In genomic region chr1:235504122-235504493, GRCh38 we compare ENCODE assay signal across 8 cellular contexts. TPM values are rescaled to one million over a fixed set of nuclear protein-coding genes. Genes with fewer than 3 reads are reported as not detected.
DNase-seq lines count a peak whose midpoint lies in the region; ATAC-seq and TF ChIP-seq lines count a peak whose summit lies in the region.

Gene B3GALNT2 (minus strand): TSS chr1:235504452. CDS start chr1:235504252, 200 bp downstream.

- no peak for TF ChIP-seq CTCF in neural cell (IDR thresholded peaks at IDR 0.05; ENCODE audit: poor library complexity, severe bottlenecking)

- H2AFZ ChIP-seq in neural cell (ENCODE audit: low read depth, low read length), result peak within 1 kb of the TSS; percentile 90

- TF ChIP-seq EP300 in neural cell (conservative IDR thresholded peaks at IDR 0.05; ENCODE audit: poor library complexity, severe bottlenecking), result no peak

- no peaks in the 10 kb centered on the region for H3K9me3 ChIP-seq in neural cell (ENCODE audit: low read length)

- H3F3A ChIP-seq in neural cell (ENCODE audit: insufficient read depth, low read length, poor library complexity, severe bottlenecking), result peaks cover 13% of the 10 kb centered on the region

- no peaks in the 10 kb centered on the region for H3K27me3 ChIP-seq in neural cell (ENCODE audit: insufficient read depth, low read depth, low read length)

- peak; percentile 77 for DNase-seq in NCI-H2107 (lab: John Stamatoyannopoulos, UW)
- DNase-seq in NCI-H2107 treated with DMSO at 0.1 percent for 48 hours (lab: John Stamatoyannopoulos, UW; ENCODE audit: unreplicated experiment), result no peak
- no peak for DNase-seq in RPMI7951 (ENCODE audit: low read depth)
- DNase-seq in erythroblast (lab: John Stamatoyannopoulos, UW), result no peak
- DNase-seq in EL, result no peak
- no peak for DNase-seq in superior temporal gyrus (ENCODE audit: extremely low spot score)

- peak within 1 kb of the TSS; percentile 61 for H3K4me2 ChIP-seq in neural cell (ENCODE audit: low read length)

- peak; percentile 44 for ATAC-seq in HG02678 (IDR thresholded peaks at IDR 0.05; ENCODE audit: unreplicated experiment)

- no peak for TF ChIP-seq RAD21 in neural cell (conservative IDR thresholded peaks at IDR 0.05)

- peak within 1 kb of the TSS; percentile 83 for H3K4me3 ChIP-seq in neural cell (ENCODE audit: low read length)

- H3K79me2 ChIP-seq in neural cell (replicated peaks; ENCODE audit: insufficient read depth, low read length), result peaks cover 19% of the 10 kb centered on the region

- H3K36me3 ChIP-seq in neural cell (ENCODE audit: insufficient read depth, low read length), result no peaks in the 10 kb centered on the region

- peak; percentile 75 for TF ChIP-seq POLR2A in erythroblast (IDR thresholded peaks at IDR 0.05; ENCODE audit: low read length)

- no peaks in the 10 kb centered on the region for H4K20me1 ChIP-seq in neural cell (ENCODE audit: insufficient read depth)

- H3K9ac ChIP-seq in neural cell (ENCODE audit: low read length), result peak within 1 kb of the TSS; percentile 94

- H3K9me2 ChIP-seq in neural cell (ENCODE audit: insufficient read depth, low read length), result no peaks in the 10 kb centered on the region

- peak within 1 kb of the TSS; percentile 98 for H3K27ac ChIP-seq in neural cell (ENCODE audit: low read length)

TF ChIP-seq in neural cell, 6 proteins besides CTCF, POLR2A, EP300 and RAD21:
- TF ChIP-seq TAF1 (IDR thresholded peaks at IDR 0.05; ENCODE audit: low read depth) (no peak), POLR2AphosphoS5 (IDR thresholded peaks at IDR 0.05) (peak; percentile 20), MXI1 (conservative IDR thresholded peaks at IDR 0.05; ENCODE audit: poor library complexity, severe bottlenecking) (peak; percentile 48)

RNA-seq across cellular contexts. Expression of gene B3GALNT2, which starts in this region (rescaled TPM):
- 23.5 and 23.8 TPM in 2 replicates for total RNA-seq in RPMI7951 (2014; rRNA removed; shearing (Covaris generic))
- 19.0 and 29.0 TPM in 2 replicates for polyA plus RNA-seq in neural cell
- polyA minus RNA-seq in neural cell, result 21.7 and 27.7 TPM in 2 replicates
